Comparison of ENCODE assay signal across 15 cellular contexts in genomic region chr22:27776410-27776958, GRCh38. TPM values are rescaled to one million over a fixed set of nuclear protein-coding genes. Genes with fewer than 3 reads are reported as not detected.
DNase-seq lines count a peak whose midpoint lies in the region; ATAC-seq, FAIRE-seq and TF ChIP-seq lines count a peak whose summit lies in the region.
"Had no signal": no experiment of that assay in that cellular context is flagged by ENCODE, and none has a peak within 500 bp of the region (broad histone marks: within the 10 kb centered on the region; RNA-seq: fewer than 3 reads in every experiment).

No MANE protein-coding gene starts in this region.

- no peak for ATAC-seq in gastrocnemius medialis
- ATAC-seq: activated CD8-positive, alpha-beta memory T cell treated with anti-CD3 and anti-CD28 coated beads, Interleukin-2, amount 10 ng/mL, durations not matched to agents 7 days and 5 days; activated naive CD8-positive, alpha-beta T cell treated with anti-CD3 and anti-CD28 coated beads, Interleukin-2, amount 50 U/mL, for 24 hours; mucosa of descending colon had no signal

- 27 to 37% (median 29%) methylated on average over 12 of the region's 12 CpGs for WGBS in small intestine, 3 donors

- in situ Hi-C loops in gastrocnemius medialis (cut with MboI; ENCODE audit: low sequenced_read_pairs in 4 of 4) = loop anchor here in 1 of 4 donors (25.0 kb wide), 1 partner anchor 139 kb away; no protein-coding TSS in a partner anchor

- peak overlapping the region; percentile 47 for H3K27ac ChIP-seq in BLaER1
- peak overlapping the region; percentile 16 for H3K27ac ChIP-seq in astrocyte (ENCODE audit: low read depth, low read length)
- H3K27ac ChIP-seq in gastrocnemius medialis = peak overlapping the region; percentile 90 to 95 (median 94)
- H3K27ac ChIP-seq in small intestine (ENCODE audit: low read depth in 1 of 2, low read length in 1 of 2) = peak overlapping the region in 1 of 2 donors; percentile 8
- H3K27ac ChIP-seq: C4-2B had no signal

- TF ChIP-seq CTCF in astrocyte (IDR thresholded peaks at IDR 0.05; ENCODE audit: insufficient read depth, low read depth, low read length) (no peak), gastrocnemius medialis (IDR thresholded peaks at IDR 0.05 in 4 of 5, conservative IDR thresholded peaks at IDR 0.05 in 1 of 5) (no peak)

- H3K4me3 Mint-ChIP-seq in astrocyte (ENCODE audit: unreplicated experiment) = peak overlapping the region; percentile 60
- H3K4me3 Mint-ChIP-seq: activated CD8-positive, alpha-beta memory T cell treated with anti-CD3 and anti-CD28 coated beads, Interleukin-2, amount 10 ng/mL, durations not matched to agents 7 days and 5 days; activated naive CD8-positive, alpha-beta T cell treated with anti-CD3 and anti-CD28 coated beads, Interleukin-2, amount 50 U/mL, for 24 hours had no signal

- peaks cover 100% of the 10 kb centered on the region for H3K79me2 ChIP-seq in astrocyte (ENCODE audit: insufficient read depth, low read length)

- DNase-seq in astrocyte (ENCODE audit: low read depth) (peak; percentile 46), gastrocnemius medialis (no peak), small intestine (no peak), NOMO-1 (lab: John Stamatoyannopoulos, UW; ENCODE audit: unreplicated experiment in 2 of 2) (no peak), NCI-H1105 (lab: John Stamatoyannopoulos, UW) (no peak), NCI-H82 treated with DMSO at 0.1 percent for 48 hours (lab: John Stamatoyannopoulos, UW; ENCODE audit: unreplicated experiment) (no peak)
- DNase-seq: activated CD8-positive, alpha-beta memory T cell treated with anti-CD3 and anti-CD28 coated beads, Interleukin-2, amount 10 ng/mL, durations not matched to agents 7 days and 5 days; activated naive CD8-positive, alpha-beta T cell treated with anti-CD3 and anti-CD28 coated beads, Interleukin-2, amount 50 U/mL, for 24 hours; hippocampal formation; mucosa of descending colon; Peyer's patch had no signal

- H3K27me3 Mint-ChIP-seq in astrocyte (ENCODE audit: low read depth, unreplicated experiment) = no peaks in the 10 kb centered on the region

- H3K4me3 ChIP-seq in BLaER1 (peak overlapping the region; percentile 17; the same call in 1 of the 2 replicates), astrocyte (ENCODE audit: insufficient read depth, low read depth, low read length) (no peak overlapping the region), iPS-15b (ENCODE audit: low read depth, low read length) (peak overlapping the region; percentile 31), gastrocnemius medialis (peak overlapping the region; percentile 6 to 28 (median 22)), small intestine (ENCODE audit: low read depth in 1 of 2, low read length in 2 of 2) (no peak overlapping the region)
- H3K4me3 ChIP-seq: mucosa of descending colon, Peyer's patch had no signal

- intact Hi-C loops in gastrocnemius medialis (cut with DNase I; ENCODE audit: low total_unique reads) = no loop called here

- peaks cover 52% of the 10 kb centered on the region for H3K4me1 Mint-ChIP-seq in astrocyte (ENCODE audit: low read depth, unreplicated experiment)
- H3K4me1 Mint-ChIP-seq: activated CD8-positive, alpha-beta memory T cell treated with anti-CD3 and anti-CD28 coated beads, Interleukin-2, amount 10 ng/mL, durations not matched to agents 7 days and 5 days; activated naive CD8-positive, alpha-beta T cell treated with anti-CD3 and anti-CD28 coated beads, Interleukin-2, amount 50 U/mL, for 24 hours had no signal

- H3K27ac Mint-ChIP-seq in astrocyte (ENCODE audit: unreplicated experiment) = peak overlapping the region; percentile 90
- H3K27ac Mint-ChIP-seq: activated CD8-positive, alpha-beta memory T cell treated with anti-CD3 and anti-CD28 coated beads, Interleukin-2, amount 10 ng/mL, durations not matched to agents 7 days and 5 days; activated naive CD8-positive, alpha-beta T cell treated with anti-CD3 and anti-CD28 coated beads, Interleukin-2, amount 50 U/mL, for 24 hours had no signal

- no peak for TF ChIP-seq POLR2A in gastrocnemius medialis (IDR thresholded peaks at IDR 0.05)

- no peaks in the 10 kb centered on the region for H4K20me1 ChIP-seq in BLaER1
- peaks cover 97% of the 10 kb centered on the region for H4K20me1 ChIP-seq in astrocyte (ENCODE audit: insufficient read depth, low read length)

- peaks cover 35% of the 10 kb centered on the region for H3K36me3 Mint-ChIP-seq in astrocyte (ENCODE audit: low read depth, unreplicated experiment)
- H3K36me3 Mint-ChIP-seq: activated CD8-positive, alpha-beta memory T cell treated with anti-CD3 and anti-CD28 coated beads, Interleukin-2, amount 10 ng/mL, durations not matched to agents 7 days and 5 days had no signal

- no peak overlapping the region for H2AFZ ChIP-seq in astrocyte (ENCODE audit: low read depth, low read length)

- H3K9me3 ChIP-seq in BLaER1 (no peaks in the 10 kb centered on the region), astrocyte (ENCODE audit: insufficient read depth, low read depth, low read length) (no peaks in the 10 kb centered on the region), iPS-15b (ENCODE audit: control insufficient read depth, insufficient read depth, low read length) (no peaks in the 10 kb centered on the region), gastrocnemius medialis (no peaks in the 10 kb centered on the region), small intestine (ENCODE audit: control insufficient read depth, low read depth) (no peaks in the 10 kb centered on the region)
- H3K9me3 ChIP-seq: mucosa of descending colon, Peyer's patch had no signal

- no peaks in the 10 kb centered on the region for H3K9me3 Mint-ChIP-seq in astrocyte (ENCODE audit: unreplicated experiment)
- H3K9me3 Mint-ChIP-seq: activated naive CD8-positive, alpha-beta T cell treated with anti-CD3 and anti-CD28 coated beads, Interleukin-2, amount 50 U/mL, for 24 hours had no signal

- peak overlapping the region; percentile 77 for H3K4me2 ChIP-seq in BLaER1
- peak overlapping the region; percentile 51 for H3K4me2 ChIP-seq in astrocyte (ENCODE audit: low read length)

- FAIRE-seq in astrocyte (lab: Jason Lieb, UNC) (no peak), small intestine (lab: Jason Lieb, UNC) (no peak)
- FAIRE-seq: TTC549 had no signal

- H3K4me1 ChIP-seq in BLaER1 (peaks cover 36% of the 10 kb centered on the region), astrocyte (ENCODE audit: insufficient read depth, low read length) (peaks cover 54% of the 10 kb centered on the region), iPS-15b (ENCODE audit: control insufficient read depth, insufficient read depth, low read length) (peaks cover 26% of the 10 kb centered on the region), gastrocnemius medialis (peaks cover 38 to 71% of the 10 kb centered on the region in 2 donors), small intestine (ENCODE audit: control insufficient read depth in 2 of 2, insufficient read depth in 1 of 2, low read depth in 1 of 2, low read length in 1 of 2) (peaks cover 0 to 5% of the 10 kb centered on the region in 2 donors)

- peak overlapping the region; percentile 56 for H3K9ac ChIP-seq in BLaER1
- peak overlapping the region; percentile 36 for H3K9ac ChIP-seq in astrocyte (ENCODE audit: low read length)
- no peak overlapping the region for H3K9ac ChIP-seq in iPS-15b (ENCODE audit: low read depth, low read length)

- H3K36me3 ChIP-seq in BLaER1 (no peaks in the 10 kb centered on the region), astrocyte (ENCODE audit: insufficient read depth, low read length) (peaks cover 2% of the 10 kb centered on the region), iPS-15b (ENCODE audit: control insufficient read depth, insufficient read depth, low read length) (no peaks in the 10 kb centered on the region), gastrocnemius medialis (no peaks in the 10 kb centered on the region), small intestine (ENCODE audit: control insufficient read depth in 2 of 2, insufficient read depth in 2 of 2, low read length in 2 of 2) (no peaks in the 10 kb centered on the region)
- H3K36me3 ChIP-seq: Peyer's patch had no signal

- H3K27me3 ChIP-seq in BLaER1 (no peaks in the 10 kb centered on the region), astrocyte (ENCODE audit: insufficient read depth, low read length) (no peaks in the 10 kb centered on the region), iPS-15b (ENCODE audit: control insufficient read depth, insufficient read depth, low read length) (no peaks in the 10 kb centered on the region), gastrocnemius medialis (no peaks in the 10 kb centered on the region), small intestine (ENCODE audit: control insufficient read depth in 2 of 2, insufficient read depth in 2 of 2, low read length in 2 of 2) (no peaks in the 10 kb centered on the region)
- H3K27me3 ChIP-seq: Peyer's patch had no signal

RNA-seq across cellular contexts. Expression of gene MN1, which starts 25.1 kb away (rescaled TPM):
- total RNA-seq in astrocyte (98.6 and 110 TPM in 2 replicates), gastrocnemius medialis (10 to 100 TPM in 3 of 4 donors, 1 to 10 TPM in 1; 8.8 to 40.0 (median 36.6) TPM)
- 1 to 10 TPM in 1 of 3 donors, under 1 TPM in 1, not detected in 1; 0.81 to 2.1 TPM for polyA plus RNA-seq in small intestine

Comparison
In these comparisons a context has a peak if more than half of its experiments do, and no peak if none do; other contexts are left out.
1. H3K4me3 ChIP-seq: peak in BLaER1 (single experiment), iPS-15b (single experiment) and gastrocnemius medialis (4 of 4); none in astrocyte (single experiment) and small intestine (0 of 2).